Comparison of ENCODE assay signal across 9 cellular contexts in genomic region chr5:64486163-64486562, GRCh38. TPM values are rescaled to one million over a fixed set of nuclear protein-coding genes. Genes with fewer than 3 reads are reported as not detected.
"Had no signal": no experiment of that assay in that cellular context is flagged by ENCODE, and none has a peak within 500 bp of the region (broad histone marks: within the 10 kb centered on the region; RNA-seq: fewer than 3 reads in every experiment).

No MANE protein-coding gene starts in this region.

- DNase-seq: GDM1, GF-D8 had no signal

- ATAC-seq: GM12878 had no signal

- H3K4me3 ChIP-seq: GM12878 had no signal

- FAIRE-seq: G401.6, GM12878, GM12891, GM12892, GM18507, GM19239 had no signal

RNA-seq across cellular contexts. Expression of gene RGS7BP, which starts 19.7 kb away (rescaled TPM):
- total RNA-seq: G401, GM12878 had no signal
- polyA plus RNA-seq: GM12878 had no signal
